ENCODE assay signal across 17 cellular contexts in the genomic region with DNA sequence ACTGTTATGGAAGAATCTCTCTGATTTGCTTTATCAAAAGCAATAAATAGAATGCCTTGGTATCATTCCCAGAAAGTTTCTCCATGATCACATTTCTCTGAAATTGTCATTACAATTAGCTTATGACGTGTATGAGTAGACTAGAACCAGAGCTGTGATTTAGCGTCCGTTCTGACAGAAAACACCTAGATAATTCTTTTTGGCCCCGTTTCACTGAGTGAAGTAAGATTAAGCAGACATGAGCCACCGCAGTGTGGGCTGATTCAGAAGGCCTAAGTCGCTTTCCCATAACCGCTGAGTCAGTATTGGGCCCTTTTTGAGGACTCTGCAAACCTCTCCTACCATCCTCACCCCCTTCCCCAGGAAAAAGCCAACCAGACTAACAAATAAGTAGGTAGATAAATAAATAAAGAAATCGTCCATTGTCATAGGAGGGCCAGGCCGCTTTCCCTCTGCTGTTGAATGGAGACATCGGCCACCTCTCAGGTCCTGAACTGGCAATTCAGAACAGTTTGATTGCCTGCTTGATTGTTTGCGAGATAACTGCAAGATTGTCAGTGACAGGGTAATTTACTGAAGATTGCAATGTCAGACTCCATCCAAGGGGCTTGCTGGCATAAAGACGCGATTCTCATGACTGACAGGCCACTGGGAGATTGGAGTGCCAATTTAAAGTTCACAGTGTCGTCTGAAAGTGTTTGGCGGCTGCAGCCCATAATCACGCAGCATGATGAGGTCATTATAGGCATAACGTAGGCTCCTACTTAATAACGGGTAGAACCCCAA.
DNase-seq lines count a peak whose midpoint lies in the region; ATAC-seq and TF ChIP-seq lines count a peak whose summit lies in the region.
"Had no signal": no experiment of that assay in that cellular context is flagged by ENCODE, and none has a peak within 500 bp of the region (broad histone marks: within the 10 kb centered on the region; RNA-seq: fewer than 3 reads in every experiment).

No MANE protein-coding gene starts in this region.

- peak; percentile 79 for ATAC-seq in Right ventricle myocardium superior (ENCODE audit: poor library complexity)
- peak; percentile 79 for ATAC-seq in left ventricle myocardium superior
- ATAC-seq: GM12878 had no signal

- no peak overlapping the region for H4K8ac ChIP-seq in neuronal stem cell (ENCODE audit: low read depth, low read length)

- H3K4me1 ChIP-seq in endodermal cell (ENCODE audit: control insufficient read depth, insufficient read depth, low read length): peaks cover 23% of the 10 kb centered on the region
- H3K4me1 ChIP-seq in neuronal stem cell (ENCODE audit: control insufficient read depth in 2 of 2, insufficient read depth in 1 of 2, low read depth in 1 of 2, low read length in 2 of 2): peaks cover 0 to 17% of the 10 kb centered on the region in 2 donors
- H3K4me1 ChIP-seq: BLaER1 treated with 17β-estradiol and CSF1 and Interleukin-3, amounts not matched to agents 10 nM and 100 nM had no signal

- intact Hi-C loops in Right ventricle myocardium superior (cut with DNase I): no loop called here
- intact Hi-C loops in cardiac septum (cut with DNase I): no loop called here
- intact Hi-C loops in left ventricle myocardium superior (cut with micrococcal nuclease): no loop called here

- no peaks in the 10 kb centered on the region for H3K27me3 Mint-ChIP-seq in endodermal cell (ENCODE audit: insufficient read depth)

- H3K9ac ChIP-seq in endodermal cell (ENCODE audit: extremely low read depth, low read length, poor library complexity, severe bottlenecking) (no peak overlapping the region), neuronal stem cell (ENCODE audit: low read depth, low read length, poor library complexity) (no peak overlapping the region)
- H3K9ac ChIP-seq: BLaER1 treated with 17β-estradiol and CSF1 and Interleukin-3, amounts not matched to agents 10 nM and 100 nM had no signal

- H3K14ac ChIP-seq in neuronal stem cell (ENCODE audit: low read length): no peak overlapping the region

- no peak overlapping the region for H3K4me2 ChIP-seq in neuronal stem cell (ENCODE audit: insufficient read depth, low read length, poor library complexity, severe bottlenecking)
- H3K4me2 ChIP-seq: BLaER1 treated with 17β-estradiol and CSF1 and Interleukin-3, amounts not matched to agents 10 nM and 100 nM had no signal

- H3K79me1 ChIP-seq in neuronal stem cell (ENCODE audit: low read depth, low read length): no peaks in the 10 kb centered on the region

- no peak overlapping the region for H3K4me3 Mint-ChIP-seq in endodermal cell

- TF ChIP-seq CTCF in endodermal cell (conservative IDR thresholded peaks at IDR 0.05): no peak

- H3K36me3 ChIP-seq in endodermal cell (ENCODE audit: control insufficient read depth, insufficient read depth, low read length): no peaks in the 10 kb centered on the region
- H3K36me3 ChIP-seq in neuronal stem cell (replicated peaks in 1 of 2; ENCODE audit: control insufficient read depth in 2 of 2, insufficient read depth in 2 of 2, low read length in 2 of 2): no peaks in the 10 kb centered on the region

- H2BK15ac ChIP-seq in neuronal stem cell (ENCODE audit: low read length): no peak overlapping the region

- H2AFZ ChIP-seq in neuronal stem cell (ENCODE audit: low read length): no peak overlapping the region

- H2AK5ac ChIP-seq in neuronal stem cell (ENCODE audit: low read depth, low read length): no peak overlapping the region

- no peak overlapping the region for H4K91ac ChIP-seq in neuronal stem cell (ENCODE audit: low read depth, low read length, poor library complexity)

- H3K4me3 ChIP-seq in endodermal cell (ENCODE audit: low read length): no peak overlapping the region
- no peak overlapping the region for H3K4me3 ChIP-seq in neuronal stem cell (ENCODE audit: low read length in 2 of 2)
- H3K4me3 ChIP-seq: BLaER1 treated with 17β-estradiol and CSF1 and Interleukin-3, amounts not matched to agents 10 nM and 100 nM; GM12878 had no signal

- H3K36me3 Mint-ChIP-seq in endodermal cell (ENCODE audit: low read depth): no peaks in the 10 kb centered on the region

- 89% methylated on average over 15 to 18 of the region's 18 CpGs for WGBS in endodermal cell (ENCODE audit: insufficient coverage in 1 of 2, insufficient read length in 1 of 2), 2 experiments
- no CpG with 5 or more reads among the region's 18 CpGs for WGBS in neuronal stem cell (ENCODE audit: extremely low coverage in 2 of 2, insufficient read length in 2 of 2, insufficient replicate concordance in 1 of 2), 2 donors

- DNase-seq in Right ventricle myocardium superior (no peak), cardiac septum (ENCODE audit: low spot score) (no peak), endodermal cell (peak; percentile 48), left ventricle myocardium superior (peak; percentile 35), NCI-H2107 (lab: John Stamatoyannopoulos, UW) (no peak), neuronal stem cell (ENCODE audit: low spot score) (no peak), DMS153 treated with DMSO at 0.1 percent for 48 hours (lab: John Stamatoyannopoulos, UW; ENCODE audit: unreplicated experiment) (no peak)
- no peak for DNase-seq in stimulated activated CD4-positive, alpha-beta T cell treated with anti-CD3 and anti-CD28 coated beads, Interleukin-4, amount 100 ng/mL, for 1 hour
- DNase-seq: GDM1, HCEC 1CT, KBM-7, MV-4-11, NCI-H1930, NCI-H2171, NCI-H82 had no signal

- no peak overlapping the region for H2BK5ac ChIP-seq in neuronal stem cell (ENCODE audit: low read length)

- H3K9me3 ChIP-seq in endodermal cell (ENCODE audit: control insufficient read depth, low read length) (peaks cover 4% of the 10 kb centered on the region), neuronal stem cell (replicated peaks in 1 of 2; ENCODE audit: control insufficient read depth in 2 of 2, insufficient read depth in 1 of 2, low read depth in 1 of 2, low read length in 2 of 2) (no peaks in the 10 kb centered on the region)
- H3K9me3 ChIP-seq: BLaER1 treated with 17β-estradiol and CSF1 and Interleukin-3, amounts not matched to agents 10 nM and 100 nM had no signal

- H3K27ac ChIP-seq in endodermal cell (ENCODE audit: low read depth, low read length) (peak overlapping the region; percentile 30), neuronal stem cell (replicated peaks; ENCODE audit: low read length) (no peak overlapping the region)
- H3K27ac ChIP-seq: BLaER1 treated with 17β-estradiol and CSF1 and Interleukin-3, amounts not matched to agents 10 nM and 100 nM had no signal

- no peak overlapping the region for H3K23ac ChIP-seq in neuronal stem cell (ENCODE audit: low read depth, low read length, poor library complexity)

- no peak overlapping the region for H2BK12ac ChIP-seq in neuronal stem cell (ENCODE audit: low read length)

- H3K27me3 ChIP-seq in endodermal cell (ENCODE audit: control insufficient read depth, insufficient read depth, low read length, poor library complexity, severe bottlenecking) (no peaks in the 10 kb centered on the region), neuronal stem cell (ENCODE audit: control insufficient read depth in 3 of 3, insufficient read depth in 3 of 3, low read depth in 1 of 3, low read length in 3 of 3) (no peaks in the 10 kb centered on the region)
- H3K27me3 ChIP-seq: BLaER1 treated with 17β-estradiol and CSF1 and Interleukin-3, amounts not matched to agents 10 nM and 100 nM had no signal

- H3K4me1 Mint-ChIP-seq in endodermal cell: peaks cover 25% of the 10 kb centered on the region

- H3K18ac ChIP-seq in neuronal stem cell (ENCODE audit: low read length): no peak overlapping the region

- H2BK120ac ChIP-seq in neuronal stem cell (ENCODE audit: low read depth, low read length): no peak overlapping the region

- H3K27ac Mint-ChIP-seq in endodermal cell: no peak overlapping the region

- H3K9me3 Mint-ChIP-seq in endodermal cell: peaks cover 2% of the 10 kb centered on the region

- H3K4ac ChIP-seq in neuronal stem cell (ENCODE audit: low read length): no peak overlapping the region

Comparison
In these comparisons a context has a peak if more than half of its experiments do, and no peak if none do; other contexts are left out.
1. DNase-seq: peak in endodermal cell (single experiment) and left ventricle myocardium superior (single experiment); none in Right ventricle myocardium superior (single experiment), cardiac septum (single experiment), stimulated activated CD4-positive, alpha-beta T cell treated with anti-CD3 and anti-CD28 coated beads, Interleukin-4, amount 100 ng/mL, for 1 hour (single experiment), NCI-H2107 (single experiment), neuronal stem cell (single experiment) and DMS153 treated with DMSO at 0.1 percent for 48 hours (single experiment).